Comparison of ENCODE assay signal across 8 cellular contexts in the genomic region with DNA sequence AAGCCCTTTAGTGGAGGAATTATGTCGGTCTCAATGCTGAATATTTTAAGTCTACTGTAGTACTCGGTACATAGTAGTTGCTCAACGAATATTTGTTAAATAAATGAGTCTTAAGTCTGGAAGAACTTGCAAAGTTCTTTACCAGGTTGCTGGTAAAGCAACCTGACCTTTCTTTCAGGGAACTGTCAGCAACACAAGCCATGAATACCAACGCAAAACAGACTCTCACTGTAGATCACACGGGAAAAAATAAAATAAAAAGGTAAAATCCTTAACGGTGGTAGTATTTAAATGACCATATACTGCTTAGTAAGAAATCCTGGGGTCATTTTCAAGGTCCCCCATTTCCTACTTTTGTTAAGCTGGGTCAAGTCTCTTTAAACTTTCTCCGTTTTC. TPM values are rescaled to one million over a fixed set of nuclear protein-coding genes. Genes with fewer than 3 reads are reported as not detected.
A peak's percentile ranks its signal among the peaks of the same experiment; 100 is the strongest.
DNase-seq lines count a peak whose midpoint lies in the region; ATAC-seq and TF ChIP-seq lines count a peak whose summit lies in the region.

No MANE protein-coding gene starts in this region.

- H3K4me1 Mint-ChIP-seq in brain, result peaks cover 43% of the 10 kb centered on the region

- H3K27me3 Mint-ChIP-seq in brain, result peaks cover 3% of the 10 kb centered on the region

- H3K27me3 ChIP-seq in mononuclear cell (ENCODE audit: insufficient read depth, low read length), result peaks cover 9% of the 10 kb centered on the region

- peak overlapping the region; percentile 73 for H3K4me3 ChIP-seq in mononuclear cell (ENCODE audit: low read length)

- peak overlapping the region; percentile 98 to 100 (median 99) for H3K27ac Mint-ChIP-seq in brain

- TF ChIP-seq CTCF in brain (conservative IDR thresholded peaks at IDR 0.05), result no peak

- ATAC-seq in GM18868 (IDR thresholded peaks at IDR 0.05; ENCODE audit: unreplicated experiment) (peak; percentile 9), HG03457 (IDR thresholded peaks at IDR 0.05; ENCODE audit: unreplicated experiment) (peak; percentile 2)

- no peaks in the 10 kb centered on the region for H3K9me3 ChIP-seq in mononuclear cell (ENCODE audit: low read depth, low read length)

- H3K9me3 Mint-ChIP-seq in brain, result peaks cover 0 to 4% (median 1%) of the 10 kb centered on the region in 5 experiments

- H3K36me3 Mint-ChIP-seq in brain, result peaks cover 4% of the 10 kb centered on the region

- no peak for DNase-seq in NCI-H774 (lab: John Stamatoyannopoulos, UW)
- no peak for DNase-seq in NCI-H82 treated with DMSO at 0.1 percent for 48 hours (lab: John Stamatoyannopoulos, UW; ENCODE audit: unreplicated experiment)
- no peak for DNase-seq in T1000 (lab: John Stamatoyannopoulos, UW)
- DNase-seq in medulla oblongata (ENCODE audit: extremely low spot score), result no peak

- peaks cover 15% of the 10 kb centered on the region for H3K4me1 ChIP-seq in mononuclear cell (ENCODE audit: insufficient read depth, low read length)

- H3K4me3 Mint-ChIP-seq in brain, result peak overlapping the region; percentile 87 to 96 (median 95)

RNA-seq across cellular contexts. Expression of gene NUBPL, which starts 0.4 kb away (rescaled TPM):
- 5.3 TPM for polyA plus RNA-seq in brain (ENCODE audit: insufficient read depth, low read depth, low replicate concordance)
- 5.7 TPM for total RNA-seq in mononuclear cell
